ENCODE assay signal across 8 cellular contexts in genomic region chr5:83076742-83077661, GRCh38. TPM values are rescaled to one million over a fixed set of nuclear protein-coding genes. Genes with fewer than 3 reads are reported as not detected.
DNase-seq lines count a peak whose midpoint lies in the region; ATAC-seq and TF ChIP-seq lines count a peak whose summit lies in the region.

A gene with protein sequence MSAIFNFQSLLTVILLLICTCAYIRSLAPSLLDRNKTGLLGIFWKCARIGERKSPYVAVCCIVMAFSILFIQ (minus strand): TSS chr5:83077394. CDS start chr5:83077323, 71 bp downstream.
TSS of gene XRCC4 (plus strand) at chr5:83077547. CDS start at chr5:83104920, 27,373 bp downstream.

- H3K4me1 ChIP-seq in ACC112 (ENCODE audit: control insufficient read depth, insufficient read depth, low read length, unreplicated experiment) = peaks cover 14% of the 10 kb centered on the region
- H3K4me1 ChIP-seq in breast epithelium = no peaks in the 10 kb centered on the region
- H3K4me1 ChIP-seq in skeletal muscle tissue (ENCODE audit: control insufficient read depth in 3 of 3, insufficient read depth in 3 of 3, low read length in 3 of 3) = peaks cover 10 to 24% (median 19%) of the 10 kb centered on the region in 3 donors

- intact Hi-C loops in breast epithelium (cut with DNase I; ENCODE audit: low total_unique reads) = no loop called here

- H3K9me3 ChIP-seq in breast epithelium = no peaks in the 10 kb centered on the region
- H3K9me3 ChIP-seq in iPS-18c (ENCODE audit: control insufficient read depth, insufficient read depth, low read length) = no peaks in the 10 kb centered on the region
- H3K9me3 ChIP-seq in skeletal muscle tissue (ENCODE audit: control insufficient read depth in 3 of 3, low read length in 3 of 3) = no peaks in the 10 kb centered on the region

- TF ChIP-seq POLR2A in breast epithelium (IDR thresholded peaks at IDR 0.05) = peak; percentile 76

- H3K4me3 ChIP-seq in ACC112 (ENCODE audit: low read depth, low read length) (peak within 1 kb of the TSS; percentile 100), breast epithelium (peak within 1 kb of the TSS; percentile 76 to 90 (median 90)), iPS-18c (ENCODE audit: insufficient read depth, low read depth, low read length) (peak within 1 kb of the TSS; percentile 92), skeletal muscle tissue (ENCODE audit: low read length in 3 of 3) (peak within 1 kb of the TSS; percentile 85 to 96 (median 87))

- DNase-seq in NCI-H2196 treated with DMSO at 0.1 percent for 48 hours (lab: John Stamatoyannopoulos, UW; ENCODE audit: unreplicated experiment) = peak; percentile 83
- peak; percentile 96 to 97 for DNase-seq in breast epithelium (ENCODE audit: low spot score in 2 of 2)

- TF ChIP-seq CTCF in VCaP (conservative IDR thresholded peaks at IDR 0.05) (no peak), breast epithelium (IDR thresholded peaks at IDR 0.05) (no peak)

- ATAC-seq in GM18870 (IDR thresholded peaks at IDR 0.05; ENCODE audit: unreplicated experiment) (peak; percentile 99), HG03135 (IDR thresholded peaks at IDR 0.05; ENCODE audit: unreplicated experiment) (peak; percentile 99)

- H3K79me2 ChIP-seq in ACC112 (ENCODE audit: control insufficient read depth, insufficient read depth, low read length, unreplicated experiment) = peaks cover 68% of the 10 kb centered on the region

- H3K27me3 ChIP-seq in ACC112 (ENCODE audit: insufficient read depth, low read length) (no peaks in the 10 kb centered on the region), breast epithelium (no peaks in the 10 kb centered on the region), skeletal muscle tissue (ENCODE audit: control insufficient read depth in 3 of 3, insufficient read depth in 3 of 3, low read length in 3 of 3) (no peaks in the 10 kb centered on the region)

- H2AFZ ChIP-seq in ACC112 (ENCODE audit: low read length, unreplicated experiment) = peak within 1 kb of the TSS; percentile 99

- peak within 1 kb of the TSS; percentile 83 for H3K27ac ChIP-seq in ACC112 (ENCODE audit: low read depth, low read length)
- peak within 1 kb of the TSS; percentile 55; the same call in 1 of the 2 replicates for H3K27ac ChIP-seq in VCaP
- H3K27ac ChIP-seq in breast epithelium = peak within 1 kb of the TSS; percentile 87 to 90
- peak within 1 kb of the TSS; percentile 67 for H3K27ac ChIP-seq in skeletal muscle tissue (ENCODE audit: low read depth, low read length)

- H3K9ac ChIP-seq in skeletal muscle tissue (ENCODE audit: low read depth in 1 of 3, low read length in 3 of 3) = peak within 1 kb of the TSS; percentile 82 to 88 (median 85)

- peaks cover 7% of the 10 kb centered on the region; the same call in 1 of the 2 replicates for H3K36me3 ChIP-seq in ACC112 (ENCODE audit: insufficient read depth, low read length)
- H3K36me3 ChIP-seq in breast epithelium = no peaks in the 10 kb centered on the region
- H3K36me3 ChIP-seq in skeletal muscle tissue (ENCODE audit: control insufficient read depth in 3 of 3, insufficient read depth in 3 of 3, low read length in 3 of 3) = no peaks in the 10 kb centered on the region

RNA-seq across cellular contexts. Expression of the first gene that starts in this region (rescaled TPM):
- total RNA-seq in breast epithelium = 10 to 100 TPM; 42.4 to 58.9 (median 53.4) TPM
- total RNA-seq in skeletal muscle tissue = 44.9 TPM

RNA-seq across cellular contexts. Expression of gene XRCC4, which starts in this region (rescaled TPM):
- total RNA-seq in breast epithelium (10 to 100 TPM in 2 of 3 donors, 1 to 10 TPM in 1; 8.8 to 10.8 (median 10.4) TPM), skeletal muscle tissue (3.7 TPM)

Comparison
In these comparisons a context has a peak if more than half of its experiments do, and no peak if none do; other contexts are left out.
1. Peak in every context shown above with its lines: DNase-seq, ATAC-seq, H3K4me3 ChIP-seq and H3K27ac ChIP-seq.